Comparison of ENCODE assay signal across 20 cellular contexts in genomic region chr1:4743978-4744750, GRCh38.
"Had no signal": no experiment of that assay in that cellular context is flagged by ENCODE, and none has a peak within 500 bp of the region (broad histone marks: within the 10 kb centered on the region; RNA-seq: fewer than 3 reads in every experiment).

No MANE protein-coding gene starts in this region.

- ATAC-seq: activated T-cell treated with anti-CD3 and anti-CD28 coated beads, Interleukin-2, amount 50 U/mL, for 72 hours; heart right ventricle; left cardiac atrium; stimulated activated naive CD8-positive, alpha-beta T cell treated with anti-CD3 and anti-CD28 coated beads, Interleukin-15, Interleukin-2, amounts not matched to agents 100 U/mL and 50 U/mL, for 24 hours had no signal

- H3K4me1 ChIP-seq: heart right ventricle, tibial artery, uterus had no signal

- DNase-seq: activated CD4-positive, alpha-beta memory T cell treated with anti-CD3 and anti-CD28 coated beads, Interleukin-2, amount 10 ng/mL, durations not matched to agents 7 days and 5 days; activated CD4-positive, alpha-beta T cell treated with anti-CD3 and anti-CD28 coated beads for 48 hours; activated effector memory CD4-positive, alpha-beta T cell treated with Interleukin-2 at 50 U/mL for 16 hours; activated naive CD4-positive, alpha-beta T cell treated with anti-CD3 and anti-CD28 coated beads for 36 hours; activated naive CD8-positive, alpha-beta T cell treated with anti-CD3 and anti-CD28 coated beads, Interleukin-2, amount 10 ng/mL, durations not matched to agents 7 days and 5 days; activated T-cell treated with anti-CD3 and anti-CD28 coated beads, Interleukin-2, amount 50 U/mL, for 72 hours; effector CD4-positive, alpha-beta T cell; foreskin fibroblast; heart right ventricle; islet precursor cell; left cardiac atrium; occipital lobe; stimulated activated CD4-positive, alpha-beta T cell treated with anti-CD3 and anti-CD28 coated beads, Interleukin-4, amount 100 ng/mL, for 24 hours; stimulated activated naive CD8-positive, alpha-beta T cell treated with anti-CD3 and anti-CD28 coated beads, Interleukin-15, Interleukin-2, amounts not matched to agents 100 U/mL and 50 U/mL, for 24 hours; tibial artery; uterus had no signal

- H3K4me3 ChIP-seq: cardiac muscle cell, heart right ventricle, tibial artery, uterus had no signal

- H3K27ac ChIP-seq: cardiac muscle cell, heart right ventricle, tibial artery, uterus had no signal

- H3K4me3 Mint-ChIP-seq: activated CD4-positive, alpha-beta memory T cell treated with anti-CD3 and anti-CD28 coated beads, Interleukin-2, amount 10 ng/mL, durations not matched to agents 7 days and 5 days; activated naive CD4-positive, alpha-beta T cell treated with anti-CD3 and anti-CD28 coated beads for 36 hours; activated naive CD8-positive, alpha-beta T cell treated with anti-CD3 and anti-CD28 coated beads, Interleukin-2, amount 10 ng/mL, durations not matched to agents 7 days and 5 days; activated T-cell treated with anti-CD3 and anti-CD28 coated beads, Interleukin-2, amount 50 U/mL, for 72 hours; dendritic cell treated with granulocyte-macrophage colony-stimulating factor and Interleukin-4, amounts not matched to agents 40 ng/mL and 50 ng/mL, for 4 days; nephron had no signal

- H3K27ac Mint-ChIP-seq: activated CD4-positive, alpha-beta memory T cell treated with anti-CD3 and anti-CD28 coated beads, Interleukin-2, amount 10 ng/mL, durations not matched to agents 7 days and 5 days; activated naive CD4-positive, alpha-beta T cell treated with anti-CD3 and anti-CD28 coated beads for 36 hours; activated naive CD8-positive, alpha-beta T cell treated with anti-CD3 and anti-CD28 coated beads, Interleukin-2, amount 10 ng/mL, durations not matched to agents 7 days and 5 days; activated T-cell treated with anti-CD3 and anti-CD28 coated beads, Interleukin-2, amount 50 U/mL, for 72 hours; dendritic cell treated with granulocyte-macrophage colony-stimulating factor and Interleukin-4, amounts not matched to agents 40 ng/mL and 50 ng/mL, for 4 days; nephron had no signal

- H3K4me1 Mint-ChIP-seq: activated CD4-positive, alpha-beta memory T cell treated with anti-CD3 and anti-CD28 coated beads, Interleukin-2, amount 10 ng/mL, durations not matched to agents 7 days and 5 days; activated naive CD8-positive, alpha-beta T cell treated with anti-CD3 and anti-CD28 coated beads, Interleukin-2, amount 10 ng/mL, durations not matched to agents 7 days and 5 days; nephron had no signal

- H3K9me3 ChIP-seq: heart right ventricle, tibial artery, uterus had no signal

- H3K27me3 ChIP-seq: cardiac muscle cell, uterus had no signal

- FAIRE-seq: endometrium had no signal

- H3K36me3 ChIP-seq: cardiac muscle cell, heart right ventricle, tibial artery, uterus had no signal

- H3K27me3 Mint-ChIP-seq: activated CD4-positive, alpha-beta memory T cell treated with anti-CD3 and anti-CD28 coated beads, Interleukin-2, amount 10 ng/mL, durations not matched to agents 7 days and 5 days; activated naive CD8-positive, alpha-beta T cell treated with anti-CD3 and anti-CD28 coated beads, Interleukin-2, amount 10 ng/mL, durations not matched to agents 7 days and 5 days had no signal

- H3K9me3 Mint-ChIP-seq: activated CD4-positive, alpha-beta memory T cell treated with anti-CD3 and anti-CD28 coated beads, Interleukin-2, amount 10 ng/mL, durations not matched to agents 7 days and 5 days; activated naive CD4-positive, alpha-beta T cell treated with anti-CD3 and anti-CD28 coated beads for 36 hours; activated naive CD8-positive, alpha-beta T cell treated with anti-CD3 and anti-CD28 coated beads, Interleukin-2, amount 10 ng/mL, durations not matched to agents 7 days and 5 days; activated T-cell treated with anti-CD3 and anti-CD28 coated beads, Interleukin-2, amount 50 U/mL, for 72 hours; dendritic cell treated with granulocyte-macrophage colony-stimulating factor and Interleukin-4, amounts not matched to agents 40 ng/mL and 50 ng/mL, for 4 days; nephron had no signal

- H3K36me3 Mint-ChIP-seq: activated naive CD8-positive, alpha-beta T cell treated with anti-CD3 and anti-CD28 coated beads, Interleukin-2, amount 10 ng/mL, durations not matched to agents 7 days and 5 days had no signal
